Comparison of ENCODE assay signal across 4 cellular contexts in genomic region chr16:16536151-16536550, GRCh38.
DNase-seq lines count a peak whose midpoint lies in the region; ATAC-seq and TF ChIP-seq lines count a peak whose summit lies in the region.
"Not testable (repeated sequence)": the region's sequence is repeated elsewhere in the genome, so short reads cannot be mapped to it uniquely, and the experiment has no call there.

No MANE protein-coding gene starts in this region.

- not testable (repeated sequence) for H3K4me3 ChIP-seq in BE2C (ENCODE audit: low read depth, low read length)

- DNase-seq in BE2C (peak; percentile 67), NCI-H69 (lab: John Stamatoyannopoulos, UW) (peak; percentile 33), SK-N-DZ (ENCODE audit: low spot score) (peak; percentile 77)

- not testable (repeated sequence) for ATAC-seq in SK-N-SH treated with all-trans-retinoic acid at 6 μM for 48 hours

- H3K9me3 ChIP-seq in BE2C: not testable (repeated sequence)

- TF ChIP-seq CTCF in BE2C (IDR thresholded peaks at IDR 0.05; ENCODE audit: low read depth, low read length): not testable (repeated sequence)

- H3K36me3 ChIP-seq in BE2C: not testable (repeated sequence)

- H3K27me3 ChIP-seq in BE2C: not testable (repeated sequence)

- not testable (repeated sequence) for H3K4me1 ChIP-seq in BE2C

TF ChIP-seq in SK-N-SH treated with all-trans-retinoic acid at 6 μM for 48 hours, 23 proteins besides CTCF, POLR2A, EP300 and RAD21:
- peak; percentile 27; the same call in 1 of the 2 replicates for TF ChIP-seq TCF4 (CRISPR knock-in tag; IDR thresholded peaks at IDR 0.05; ENCODE audit: borderline replicate concordance)
